15 cellular contexts compared by ENCODE assay signal in the genomic region with DNA sequence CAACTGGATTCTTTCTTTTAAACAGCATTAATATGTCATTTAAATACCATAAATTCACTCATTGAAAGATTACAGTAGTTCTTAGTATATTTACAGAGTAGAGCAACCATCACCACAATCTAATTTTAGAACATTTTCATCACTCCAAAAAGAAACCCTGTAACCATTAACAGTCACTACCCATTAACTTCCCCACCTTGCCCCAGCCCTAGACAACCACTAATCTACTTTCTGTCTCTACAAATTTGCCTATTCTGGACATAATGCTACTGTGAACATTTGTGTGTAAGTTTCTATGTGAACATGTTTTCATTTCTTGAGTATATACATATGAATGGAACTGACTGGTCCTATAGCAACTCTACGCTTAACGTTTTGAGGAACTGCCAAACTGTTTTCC. TPM values are rescaled to one million over a fixed set of nuclear protein-coding genes. Genes with fewer than 3 reads are reported as not detected.
DNase-seq lines count a peak whose midpoint lies in the region; ATAC-seq and TF ChIP-seq lines count a peak whose summit lies in the region.
"Had no signal": no experiment of that assay in that cellular context is flagged by ENCODE, and none has a peak within 500 bp of the region (broad histone marks: within the 10 kb centered on the region; RNA-seq: fewer than 3 reads in every experiment).

No MANE protein-coding gene starts in this region.

- TF ChIP-seq CTCF in GM06990 (IDR thresholded peaks at IDR 0.05; ENCODE audit: insufficient read depth, low read length, poor library complexity, severe bottlenecking) (no peak), esophagus muscularis mucosa (IDR thresholded peaks at IDR 0.05) (no peak)

- TF ChIP-seq POLR2A in esophagus muscularis mucosa (IDR thresholded peaks at IDR 0.05; ENCODE audit: low read depth): no peak

- peak; percentile 25 for DNase-seq in GM06990 (ENCODE audit: extremely low read depth, insufficient read length)
- DNase-seq in stimulated activated CD4-positive, alpha-beta T cell treated with anti-CD3 and anti-CD28 coated beads, Interleukin-15, amount 100 ng/mL, for 24 hours: no peak
- no peak for DNase-seq in HuH-7 (ENCODE audit: low spot score)
- DNase-seq in esophagus muscularis mucosa (ENCODE audit: extremely low spot score): no peak
- no peak for DNase-seq in HEK293T (ENCODE audit: extremely low spot score)
- DNase-seq: activated CD8-positive, alpha-beta memory T cell treated with anti-CD3 and anti-CD28 coated beads, Interleukin-2, amount 50 U/mL, for 4 hours; colonic mucosa; DMS153; posterior cingulate gyrus; stimulated activated CD4-positive, alpha-beta T cell treated with anti-CD3 and anti-CD28 coated beads, Interleukin-2, amount 100 ng/mL, for 24 hours had no signal

- POLR2A ChIA-PET in HEK293T (lab: Yijun Ruan, JAX): no interaction called here

- H3K36me3 ChIP-seq in GM06990 (ENCODE audit: control insufficient read depth, insufficient read depth, low read length) (no peaks in the 10 kb centered on the region; the same call in 1 of the 2 replicates), esophagus muscularis mucosa (peaks cover 31 to 72% (median 47%) of the 10 kb centered on the region in 4 donors)

- no peak overlapping the region for H3K4me3 ChIP-seq in GM06990 (replicated peaks; ENCODE audit: low read depth, low read length)
- no peak overlapping the region for H3K4me3 ChIP-seq in esophagus muscularis mucosa
- H3K4me3 ChIP-seq: colonic mucosa had no signal

- peaks cover 0 to 8% (median 0%) of the 10 kb centered on the region in 4 donors for H3K4me1 ChIP-seq in esophagus muscularis mucosa
- H3K4me1 ChIP-seq: colonic mucosa had no signal

- CTCF ChIA-PET in HEK293T (lab: Yijun Ruan, JAX): no interaction called here

- H3K27ac ChIP-seq in esophagus muscularis mucosa (replicated peaks in 1 of 4): no peak overlapping the region
- H3K27ac ChIP-seq: colonic mucosa, VCaP had no signal

- WGBS in esophagus muscularis mucosa: 92% methylated on average over 2 of the region's 2 CpGs

- no peak for TF ChIP-seq EP300 in esophagus muscularis mucosa (IDR thresholded peaks at IDR 0.05)

- ATAC-seq in GM19035 (IDR thresholded peaks at IDR 0.05; ENCODE audit: unreplicated experiment): peak; percentile 68
- ATAC-seq in HG02610 (IDR thresholded peaks at IDR 0.05; ENCODE audit: unreplicated experiment): peak; percentile 86
- peak; percentile 78 for ATAC-seq in HG03342 (IDR thresholded peaks at IDR 0.05; ENCODE audit: unreplicated experiment)
- ATAC-seq: stimulated activated memory B cell treated with anti-CD40 and anti-IgM and Interleukin-4, amounts not matched to agents 10 μg/mL and 1 μg/mL and 100 μg/mL, for 72 hours had no signal

- H3K27me3 ChIP-seq in GM06990 (replicated peaks; ENCODE audit: control insufficient read depth, insufficient read depth, low read length): no peaks in the 10 kb centered on the region
- no peaks in the 10 kb centered on the region for H3K27me3 ChIP-seq in esophagus muscularis mucosa
- H3K27me3 ChIP-seq: colonic mucosa had no signal

- intact Hi-C loops in esophagus muscularis mucosa (cut with DNase I): no loop called here

- H3K9me3 ChIP-seq in esophagus muscularis mucosa: no peaks in the 10 kb centered on the region
- H3K9me3 ChIP-seq: colonic mucosa had no signal

TF ChIP-seq in HEK293T, 16 proteins besides CTCF, POLR2A, EP300 and RAD21:
- TF ChIP-seq ARNT (IDR thresholded peaks at IDR 0.05) (no peak), HDGF (IDR thresholded peaks at IDR 0.05; ENCODE audit: borderline replicate concordance) (no peak), BHLHE40 (IDR thresholded peaks at IDR 0.05; ENCODE audit: borderline replicate concordance) (no peak), LEF1 (IDR thresholded peaks at IDR 0.05; ENCODE audit: borderline replicate concordance) (no peak), SP1 (IDR thresholded peaks at IDR 0.05) (no peak), NFRKB (IDR thresholded peaks at IDR 0.05) (no peak), FOXA1 (IDR thresholded peaks at IDR 0.05) (no peak), FOXM1 (IDR thresholded peaks at IDR 0.05; ENCODE audit: borderline replicate concordance) (no peak), SUZ12 (IDR thresholded peaks at IDR 0.05) (no peak), L3MBTL2 (conservative IDR thresholded peaks at IDR 0.05) (no peak), FOXK2 (IDR thresholded peaks at IDR 0.05) (no peak), TARDBP (IDR thresholded peaks at IDR 0.05) (no peak), ELF4 (IDR thresholded peaks at IDR 0.05) (no peak), CTBP1 (IDR thresholded peaks at IDR 0.05; ENCODE audit: borderline replicate concordance) (no peak)

RNA-seq across cellular contexts. Expression of a gene that starts 42.4 kb away (rescaled TPM):
- total RNA-seq in esophagus muscularis mucosa: 10 to 100 TPM; 16.7 to 25.0 (median 19.2) TPM

RNA-seq across cellular contexts. Expression of a gene that starts 56.0 kb away (rescaled TPM):
- total RNA-seq in esophagus muscularis mucosa: 1 to 10 TPM; 1.3 to 3.4 (median 2.5) TPM
